ENCODE assay signal across 1 cellular context in the genomic region with DNA sequence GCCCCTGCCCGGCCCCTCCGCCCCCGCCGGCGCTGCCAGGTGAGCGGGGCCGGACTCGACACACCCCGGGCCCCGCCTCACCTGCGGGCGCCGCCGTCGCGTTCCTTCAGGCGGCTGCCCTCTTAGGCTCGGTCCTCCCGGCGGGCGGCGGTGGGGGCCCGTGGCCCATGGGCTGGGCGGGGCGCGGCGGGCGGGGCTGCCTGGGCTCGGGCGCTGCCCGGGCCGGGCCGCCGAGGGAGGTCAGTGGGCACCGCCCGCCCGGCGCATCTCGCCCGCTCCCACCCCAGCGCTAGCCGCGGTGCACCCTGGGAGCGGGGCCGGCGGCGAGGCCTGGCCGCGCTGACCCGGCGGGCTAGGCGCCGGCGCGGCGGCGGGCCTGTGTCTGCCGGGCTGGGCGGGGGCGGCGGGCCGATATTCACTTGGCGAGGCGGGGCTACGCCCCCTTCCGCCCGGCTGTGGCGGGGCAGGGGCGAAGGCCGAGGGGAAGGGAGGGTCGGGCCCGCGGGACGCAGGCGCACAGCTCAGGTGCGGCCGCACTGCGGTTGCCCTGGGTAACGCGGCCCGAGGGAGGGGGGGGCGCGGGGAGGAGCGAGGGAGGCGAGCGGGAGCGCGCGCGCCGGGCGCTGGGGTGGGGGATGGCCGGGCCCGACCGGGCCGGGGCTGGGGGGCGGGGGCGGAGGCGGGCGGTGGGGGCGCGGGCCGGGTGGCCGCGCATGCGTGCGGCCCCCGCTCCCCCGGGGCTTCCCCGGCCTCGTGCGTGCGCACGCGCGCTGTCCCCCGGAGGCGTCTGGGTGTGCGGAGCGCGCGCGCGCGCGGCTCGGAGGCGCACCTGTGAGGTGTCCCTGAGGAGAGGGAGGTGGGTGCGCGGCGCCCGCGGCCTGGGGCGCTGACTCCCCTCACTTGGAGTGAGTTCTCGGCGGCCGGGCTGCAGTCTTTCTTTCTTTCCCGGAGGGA.
TF ChIP-seq lines count a peak whose summit lies in the region.

A gene with protein sequence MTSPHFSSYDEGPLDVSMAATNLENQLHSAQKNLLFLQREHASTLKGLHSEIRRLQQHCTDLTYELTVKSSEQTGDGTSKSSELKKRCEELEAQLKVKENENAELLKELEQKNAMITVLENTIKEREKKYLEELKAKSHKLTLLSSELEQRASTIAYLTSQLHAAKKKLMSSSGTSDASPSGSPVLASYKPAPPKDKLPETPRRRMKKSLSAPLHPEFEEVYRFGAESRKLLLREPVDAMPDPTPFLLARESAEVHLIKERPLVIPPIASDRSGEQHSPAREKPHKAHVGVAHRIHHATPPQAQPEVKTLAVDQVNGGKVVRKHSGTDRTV (minus strand): TSS at position 384 of the 954 bp plus-strand sequence. CDS start 28,526 bp downstream, outside the sequence.
Gene ZNF664 (plus strand): TSS at position 768 of the 954 bp plus-strand sequence. CDS start 38,930 bp downstream, outside the sequence.

TF ChIP-seq in HepG2, 621 proteins besides CTCF, POLR2A, EP300 and RAD21 (continues in another document):
- TF ChIP-seq SRSF1 (optimal IDR thresholded peaks at IDR 0.05; ENCODE audit: low read depth, low read length) (no peak), ZSCAN25 (CRISPR knock-in tag; IDR thresholded peaks at IDR 0.05) (0 out of 2 replicates have a peak, but pooled peaks have one; percentile 13), PHF8 (CRISPR knock-in tag; IDR thresholded peaks at IDR 0.05) (peak; percentile 71), SUZ12 (IDR thresholded peaks at IDR 0.05; ENCODE audit: low read depth, low read length) (0 out of 2 replicates have a peak, but pooled peaks have one; percentile 20), ZBTB39 (CRISPR knock-in tag; IDR thresholded peaks at IDR 0.05) (no peak), MYC (CRISPR knock-in tag; IDR thresholded peaks at IDR 0.05; ENCODE audit: borderline replicate concordance) (peak; percentile 59; the same call in 1 of the 2 replicates), LCORL (IDR thresholded peaks at IDR 0.05) (no peak), LCORL (CRISPR knock-in tag; IDR thresholded peaks at IDR 0.05) (peak; percentile 48; the same call in 1 of the 2 replicates), ZNF574 (CRISPR knock-in tag; IDR thresholded peaks at IDR 0.05) (peak; percentile 63), ZNF329 (CRISPR knock-in tag; IDR thresholded peaks at IDR 0.05; ENCODE audit: low read depth) (peak; percentile 15; the same call in 1 of the 2 replicates), ZFP36L1 (CRISPR knock-in tag; IDR thresholded peaks at IDR 0.05) (0 out of 2 replicates have a peak, but pooled peaks have one; percentile 35), ZNF10 (CRISPR knock-in tag; IDR thresholded peaks at IDR 0.05; ENCODE audit: borderline replicate concordance, low read depth) (no peak), NONO (IDR thresholded peaks at IDR 0.05) (no peak), NONO (CRISPR knock-in tag; conservative IDR thresholded peaks at IDR 0.05) (peak; percentile 21), SP4 (CRISPR knock-in tag; IDR thresholded peaks at IDR 0.05) (0 out of 2 replicates have a peak, but pooled peaks have one; percentile 39), ARID5B (CRISPR knock-in tag; IDR thresholded peaks at IDR 0.05) (0 out of 2 replicates have a peak, but pooled peaks have one; percentile 5), HNRNPLL (IDR thresholded peaks at IDR 0.05; ENCODE audit: low read depth, low read length, poor library complexity, severe bottlenecking) (peak; percentile 41), ZFX (CRISPR knock-in tag; IDR thresholded peaks at IDR 0.05; ENCODE audit: low read depth) (peak; percentile 65), ETV5 (CRISPR knock-in tag; IDR thresholded peaks at IDR 0.05; ENCODE audit: borderline replicate concordance) (peak; percentile 27; the same call in 1 of the 2 replicates), POLR2AphosphoS5 (IDR thresholded peaks at IDR 0.05; ENCODE audit: low read depth, low read length) (peak; percentile 72), ZNF562 (CRISPR knock-in tag; IDR thresholded peaks at IDR 0.05; ENCODE audit: borderline replicate concordance) (no peak), ARID4A (CRISPR knock-in tag; IDR thresholded peaks at IDR 0.05; ENCODE audit: borderline replicate concordance) (peak; percentile 17; the same call in 1 of the 2 replicates), RBFOX2 (IDR thresholded peaks at IDR 0.05; ENCODE audit: low read depth, low read length) (peak; percentile 79)
- TF ChIP-seq, protein P1, sequence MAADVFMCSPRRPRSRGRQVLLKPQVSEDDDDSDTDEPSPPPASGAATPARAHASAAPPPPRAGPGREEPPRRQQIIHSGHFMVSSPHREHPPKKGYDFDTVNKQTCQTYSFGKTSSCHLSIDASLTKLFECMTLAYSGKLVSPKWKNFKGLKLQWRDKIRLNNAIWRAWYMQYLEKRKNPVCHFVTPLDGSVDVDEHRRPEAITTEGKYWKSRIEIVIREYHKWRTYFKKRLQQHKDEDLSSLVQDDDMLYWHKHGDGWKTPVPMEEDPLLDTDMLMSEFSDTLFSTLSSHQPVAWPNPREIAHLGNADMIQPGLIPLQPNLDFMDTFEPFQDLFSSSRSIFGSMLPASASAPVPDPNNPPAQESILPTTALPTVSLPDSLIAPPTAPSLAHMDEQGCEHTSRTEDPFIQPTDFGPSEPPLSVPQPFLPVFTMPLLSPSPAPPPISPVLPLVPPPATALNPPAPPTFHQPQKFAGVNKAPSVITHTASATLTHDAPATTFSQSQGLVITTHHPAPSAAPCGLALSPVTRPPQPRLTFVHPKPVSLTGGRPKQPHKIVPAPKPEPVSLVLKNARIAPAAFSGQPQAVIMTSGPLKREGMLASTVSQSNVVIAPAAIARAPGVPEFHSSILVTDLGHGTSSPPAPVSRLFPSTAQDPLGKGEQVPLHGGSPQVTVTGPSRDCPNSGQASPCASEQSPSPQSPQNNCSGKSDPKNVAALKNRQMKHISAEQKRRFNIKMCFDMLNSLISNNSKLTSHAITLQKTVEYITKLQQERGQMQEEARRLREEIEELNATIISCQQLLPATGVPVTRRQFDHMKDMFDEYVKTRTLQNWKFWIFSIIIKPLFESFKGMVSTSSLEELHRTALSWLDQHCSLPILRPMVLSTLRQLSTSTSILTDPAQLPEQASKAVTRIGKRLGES (CRISPR knock-in tag; IDR thresholded peaks at IDR 0.05; ENCODE audit: borderline replicate concordance): no peak
- TF ChIP-seq, protein P2, sequence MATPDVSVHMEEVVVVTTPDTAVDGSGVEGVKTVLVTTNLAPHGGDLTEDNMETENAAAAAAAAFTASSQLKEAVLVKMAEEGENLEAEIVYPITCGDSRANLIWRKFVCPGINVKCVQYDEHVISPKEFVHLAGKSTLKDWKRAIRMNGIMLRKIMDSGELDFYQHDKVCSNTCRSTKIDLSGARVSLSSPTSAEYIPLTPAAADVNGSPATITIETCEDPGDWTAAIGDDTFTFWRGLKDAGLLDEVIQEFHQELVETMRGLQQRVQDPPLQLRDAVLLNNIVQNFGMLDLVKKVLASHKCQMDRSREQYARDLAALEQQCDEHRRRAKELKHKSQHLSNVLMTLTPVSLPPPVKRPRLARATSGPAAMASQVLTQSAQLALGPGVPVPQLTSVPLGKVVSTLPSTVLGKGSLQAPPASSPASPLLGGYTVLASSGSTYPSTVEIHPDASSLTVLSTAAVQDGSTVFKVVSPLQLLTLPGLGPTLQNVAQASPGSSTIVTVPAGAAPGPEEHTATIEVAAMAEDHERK (CRISPR knock-in tag; IDR thresholded peaks at IDR 0.05; ENCODE audit: low read depth): no peak
